In genomic region chr18:54911551-54911950, GRCh38 we compare ENCODE assay signal across 26 cellular contexts.
"Had no signal": no experiment of that assay in that cellular context is flagged by ENCODE, and none has a peak within 500 bp of the region (broad histone marks: within the 10 kb centered on the region; RNA-seq: fewer than 3 reads in every experiment).

No MANE protein-coding gene starts in this region.

- H3K36me3 ChIP-seq: suprapubic skin, thoracic aorta, thyroid gland, tibial artery, tibial nerve, transverse colon, upper lobe of right lung, uterus, vagina had no signal

- H3K4me1 ChIP-seq: stomach, suprapubic skin, testis, thyroid gland, tibial artery, tibial nerve, transverse colon, upper lobe of left lung, upper lobe of right lung, uterus, vagina had no signal

- DNase-seq: stimulated activated CD4-positive, alpha-beta T cell treated with anti-CD3 and anti-CD28 coated beads, Interleukin-2, amount 100 ng/mL, for 48 hours; stimulated activated CD4-positive, alpha-beta T cell treated with anti-CD3 and anti-CD28 coated beads, Interleukin-4, amount 100 ng/mL, for 1 hour; stimulated activated CD4-positive, alpha-beta T cell treated with anti-CD3 and anti-CD28 coated beads, Interleukin-4, amount 100 ng/mL, for 24 hours; stimulated activated CD4-positive, alpha-beta T cell treated with anti-CD3 and anti-CD28 coated beads, Interleukin-4, amount 100 ng/mL, for 4 hours; stimulated activated CD8-positive, alpha-beta memory T cell treated with anti-CD3 and anti-CD28 coated beads, Interleukin-4, amount 100 ng/mL, for 48 hours; stimulated activated naive B cell treated with anti-CD40 and anti-IgM and Interleukin-4, amounts not matched to agents 10 μg/mL and 1 μg/mL and 100 μg/mL, for 72 hours; stimulated activated naive CD4-positive, alpha-beta T cell; stimulated activated naive CD4-positive, alpha-beta T cell treated with Interleukin-2 at 50 U/mL for 16 hours; stimulated activated naive CD8-positive, alpha-beta T cell treated with anti-CD3 and anti-CD28 coated beads, Interleukin-15, amount 100 ng/mL, for 72 hours; stimulated activated naive CD8-positive, alpha-beta T cell treated with anti-CD3 and anti-CD28 coated beads, Interleukin-15, Interleukin-2, amounts not matched to agents 100 U/mL and 50 U/mL, for 24 hours; stomach; substantia nigra; testis; thyroid gland; tibial artery; transverse colon; trophoblast cell; upper lobe of right lung; uterus had no signal

- ATAC-seq: stimulated activated effector memory CD8-positive, alpha-beta T cell treated with anti-CD3 and anti-CD28 coated beads, Interleukin-12 subunit alpha, Interleukin-12 subunit beta, amount 100 ng/mL, for 72 hours; stimulated activated memory B cell treated with anti-CD40 and anti-IgM and Interleukin-4, amounts not matched to agents 10 μg/mL and 1 μg/mL and 100 μg/mL, for 72 hours; stimulated activated naive B cell treated with anti-CD40 and anti-IgM and Interleukin-4, amounts not matched to agents 10 μg/mL and 1 μg/mL and 100 μg/mL, for 72 hours; stimulated activated naive CD8-positive, alpha-beta T cell treated with anti-CD3 and anti-CD28 coated beads, Interleukin-15, amount 100 ng/mL, for 72 hours; stimulated activated naive CD8-positive, alpha-beta T cell treated with anti-CD3 and anti-CD28 coated beads, Interleukin-15, Interleukin-2, amounts not matched to agents 100 U/mL and 50 U/mL, for 24 hours had no signal

- H3K27ac ChIP-seq: stomach, suprapubic skin, testis, thoracic aorta, thyroid gland, tibial artery, tibial nerve, transverse colon, upper lobe of left lung, upper lobe of right lung, uterus, vagina had no signal

- H3K27me3 ChIP-seq: stomach, suprapubic skin, testis, thyroid gland, tibial artery, tibial nerve, transverse colon, upper lobe of left lung, upper lobe of right lung, uterus, vagina had no signal

- H3K4me3 ChIP-seq: stomach, suprapubic skin, testis, thoracic aorta, thyroid gland, tibial artery, tibial nerve, transverse colon, upper lobe of left lung, upper lobe of right lung, uterus, vagina had no signal

- H3K9me3 ChIP-seq: stomach, suprapubic skin, testis, thoracic aorta, thyroid gland, tibial artery, tibial nerve, transverse colon, upper lobe of left lung, upper lobe of right lung, uterus, vagina had no signal
